10 cellular contexts compared by ENCODE assay signal in the genomic region with DNA sequence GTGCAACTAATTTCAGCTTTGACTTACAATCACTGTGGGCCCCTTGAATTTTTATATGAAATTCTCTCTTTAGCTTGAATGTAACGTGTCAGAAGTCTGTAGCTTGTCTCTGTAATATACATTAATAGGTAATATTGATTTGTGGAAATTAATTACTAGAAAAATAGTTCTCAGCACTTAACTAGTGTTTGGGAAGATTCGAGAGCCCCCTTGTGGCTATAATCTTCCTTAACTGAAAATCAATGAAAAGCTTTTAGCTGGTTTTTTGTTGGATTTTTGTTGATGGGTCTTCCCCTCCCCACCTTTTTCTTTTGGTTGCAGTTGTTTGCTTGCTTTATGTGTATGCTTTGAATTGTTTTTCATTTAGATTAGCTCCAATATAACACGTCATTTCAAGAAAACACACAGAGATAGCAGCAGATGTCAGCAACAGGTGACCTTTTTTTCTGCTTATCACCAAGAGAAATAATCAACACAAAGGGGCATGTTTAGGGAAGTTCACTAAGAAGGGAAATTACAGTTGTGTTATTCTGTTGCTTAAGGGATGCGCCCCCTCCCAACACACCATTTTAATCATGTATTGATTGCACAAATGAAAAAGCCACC.
DNase-seq lines count a peak whose midpoint lies in the region; ATAC-seq and TF ChIP-seq lines count a peak whose summit lies in the region.
"Had no signal": no experiment of that assay in that cellular context is flagged by ENCODE, and none has a peak within 500 bp of the region (broad histone marks: within the 10 kb centered on the region; RNA-seq: fewer than 3 reads in every experiment).

No MANE protein-coding gene starts in this region.

- POLR2A ChIA-PET in activated CD8-positive, alpha-beta T cell treated with anti-CD3 and anti-CD28 coated beads for 36 hours (lab: Charles Lee): no interaction called here
- POLR2A ChIA-PET in activated CD8-positive, alpha-beta T cell treated with anti-CD3 and anti-CD28 coated beads, Interleukin-2, amount 10 ng/mL, durations not matched to agents 7 days and 5 days (lab: Charles Lee): no interaction called here

- H3K36me3 ChIP-seq in right atrium auricular region: no peaks in the 10 kb centered on the region
- H3K36me3 ChIP-seq in tibial nerve: no peaks in the 10 kb centered on the region

- H3K9me3 Mint-ChIP-seq in activated CD8-positive, alpha-beta T cell treated with anti-CD3 and anti-CD28 coated beads for 36 hours: peaks cover 8% of the 10 kb centered on the region
- H3K9me3 Mint-ChIP-seq in activated CD8-positive, alpha-beta T cell treated with anti-CD3 and anti-CD28 coated beads, Interleukin-2, amount 10 ng/mL, durations not matched to agents 7 days and 5 days (ENCODE audit: insufficient read depth): peaks cover 11% of the 10 kb centered on the region
- peaks cover under 1 to 3% of the 10 kb centered on the region in 2 donors for H3K9me3 Mint-ChIP-seq in effector memory CD8-positive, alpha-beta T cell
- peaks cover 3% of the 10 kb centered on the region for H3K9me3 Mint-ChIP-seq in activated T-cell treated with anti-CD3 and anti-CD28 coated beads, Interleukin-2, amount 50 U/mL, for 24 hours

- DNase-seq in activated CD8-positive, alpha-beta T cell treated with anti-CD3 and anti-CD28 coated beads for 36 hours: no peak
- no peak for DNase-seq in activated CD8-positive, alpha-beta T cell treated with anti-CD3 and anti-CD28 coated beads, Interleukin-2, amount 10 ng/mL, durations not matched to agents 7 days and 5 days
- peak; percentile 2 for DNase-seq in RPMI7951 (ENCODE audit: low read depth)
- no peak for DNase-seq in right atrium auricular region (ENCODE audit: low spot score)
- peak in 1 of 2 donors; percentile 31 for DNase-seq in tibial nerve (ENCODE audit: low spot score in 2 of 2)
- DNase-seq in effector memory CD8-positive, alpha-beta T cell: no peak
- no peak for DNase-seq in activated T-cell treated with anti-CD3 and anti-CD28 coated beads, Interleukin-2, amount 50 U/mL, for 24 hours

- no peak overlapping the region for H3K27ac Mint-ChIP-seq in activated CD8-positive, alpha-beta T cell treated with anti-CD3 and anti-CD28 coated beads for 36 hours
- no peak overlapping the region for H3K27ac Mint-ChIP-seq in activated CD8-positive, alpha-beta T cell treated with anti-CD3 and anti-CD28 coated beads, Interleukin-2, amount 10 ng/mL, durations not matched to agents 7 days and 5 days
- no peak overlapping the region for H3K27ac Mint-ChIP-seq in effector memory CD8-positive, alpha-beta T cell
- H3K27ac Mint-ChIP-seq in activated T-cell treated with anti-CD3 and anti-CD28 coated beads, Interleukin-2, amount 50 U/mL, for 24 hours: no peak overlapping the region
- H3K27ac Mint-ChIP-seq: activated T-helper 2 cell treated with anti-CD3 and anti-CD28 coated beads, Interferon-gamma antibody, Interleukin-2, Interleukin-4, amounts not matched to agents 10 μg/mL and 5 μg/mL and 100 μg/mL, durations not matched to agents 14 hours and 24 hours and 36 hours had no signal

- 23 to 31% methylated on average over 4 of the region's 4 CpGs for WGBS in tibial nerve, 2 donors

- no peaks in the 10 kb centered on the region for H3K27me3 Mint-ChIP-seq in activated CD8-positive, alpha-beta T cell treated with anti-CD3 and anti-CD28 coated beads for 36 hours
- no peaks in the 10 kb centered on the region for H3K27me3 Mint-ChIP-seq in activated CD8-positive, alpha-beta T cell treated with anti-CD3 and anti-CD28 coated beads, Interleukin-2, amount 10 ng/mL, durations not matched to agents 7 days and 5 days (ENCODE audit: low read depth)
- H3K27me3 Mint-ChIP-seq in effector memory CD8-positive, alpha-beta T cell: no peaks in the 10 kb centered on the region
- H3K27me3 Mint-ChIP-seq in activated T-cell treated with anti-CD3 and anti-CD28 coated beads, Interleukin-2, amount 50 U/mL, for 24 hours: no peaks in the 10 kb centered on the region

- CTCF ChIA-PET in activated CD8-positive, alpha-beta T cell treated with anti-CD3 and anti-CD28 coated beads for 36 hours (lab: Charles Lee): interaction anchor here (0.8 to 1.7 kb wide), 8 partner anchors 10 to 795 kb away, joined by 3 read pairs; no protein-coding TSS in a partner anchor
- CTCF ChIA-PET in activated CD8-positive, alpha-beta T cell treated with anti-CD3 and anti-CD28 coated beads, Interleukin-2, amount 10 ng/mL, durations not matched to agents 7 days and 5 days (lab: Charles Lee): interaction anchor here (2.2 kb wide), 1 partner anchor 797 kb away, joined by 13 read pairs; no protein-coding TSS in a partner anchor

- no peaks in the 10 kb centered on the region for H3K36me3 Mint-ChIP-seq in activated CD8-positive, alpha-beta T cell treated with anti-CD3 and anti-CD28 coated beads for 36 hours (ENCODE audit: low read depth)
- H3K36me3 Mint-ChIP-seq in activated CD8-positive, alpha-beta T cell treated with anti-CD3 and anti-CD28 coated beads, Interleukin-2, amount 10 ng/mL, durations not matched to agents 7 days and 5 days (ENCODE audit: low read depth): no peaks in the 10 kb centered on the region
- H3K36me3 Mint-ChIP-seq in effector memory CD8-positive, alpha-beta T cell (ENCODE audit: insufficient read depth): no peaks in the 10 kb centered on the region
- no peaks in the 10 kb centered on the region for H3K36me3 Mint-ChIP-seq in activated T-cell treated with anti-CD3 and anti-CD28 coated beads, Interleukin-2, amount 50 U/mL, for 24 hours (ENCODE audit: low read depth)

- H3K9me3 ChIP-seq in right atrium auricular region (no peaks in the 10 kb centered on the region), tibial nerve (no peaks in the 10 kb centered on the region)

- ATAC-seq in activated CD8-positive, alpha-beta T cell treated with anti-CD3 and anti-CD28 coated beads for 36 hours: no peak
- ATAC-seq in activated CD8-positive, alpha-beta T cell treated with anti-CD3 and anti-CD28 coated beads, Interleukin-2, amount 10 ng/mL, durations not matched to agents 7 days and 5 days: no peak
- ATAC-seq in effector memory CD8-positive, alpha-beta T cell (replicated peaks): no peak
- ATAC-seq in GM18505 (IDR thresholded peaks at IDR 0.05; ENCODE audit: unreplicated experiment): no peak

- H3K4me1 Mint-ChIP-seq in activated CD8-positive, alpha-beta T cell treated with anti-CD3 and anti-CD28 coated beads for 36 hours (ENCODE audit: low read depth): no peaks in the 10 kb centered on the region
- H3K4me1 Mint-ChIP-seq in activated CD8-positive, alpha-beta T cell treated with anti-CD3 and anti-CD28 coated beads, Interleukin-2, amount 10 ng/mL, durations not matched to agents 7 days and 5 days (ENCODE audit: low read depth): no peaks in the 10 kb centered on the region
- H3K4me1 Mint-ChIP-seq in effector memory CD8-positive, alpha-beta T cell (ENCODE audit: low read depth in 2 of 2): peaks cover 0 to 5% of the 10 kb centered on the region in 2 donors
- H3K4me1 Mint-ChIP-seq in activated T-cell treated with anti-CD3 and anti-CD28 coated beads, Interleukin-2, amount 50 U/mL, for 24 hours (ENCODE audit: low read depth): no peaks in the 10 kb centered on the region

- TF ChIP-seq EP300 in tibial nerve (IDR thresholded peaks at IDR 0.05): no peak

- H3K4me3 ChIP-seq in right atrium auricular region (no peak overlapping the region), tibial nerve (no peak overlapping the region)

- H3K4me1 ChIP-seq in right atrium auricular region (no peaks in the 10 kb centered on the region), tibial nerve (peaks cover 0 to 13% (median 0%) of the 10 kb centered on the region in 4 donors)

- no peak overlapping the region for H3K27ac ChIP-seq in right atrium auricular region
- H3K27ac ChIP-seq in tibial nerve: no peak overlapping the region
- H3K27ac ChIP-seq: HL-60 had no signal

- peak; percentile 29 for TF ChIP-seq CTCF in activated CD8-positive, alpha-beta T cell treated with anti-CD3 and anti-CD28 coated beads for 36 hours (IDR thresholded peaks at IDR 0.05)
- TF ChIP-seq CTCF in right atrium auricular region (IDR thresholded peaks at IDR 0.05) (peak; percentile 35 to 67), tibial nerve (IDR thresholded peaks at IDR 0.05) (peak; percentile 30 to 58 (median 36))

- no peaks in the 10 kb centered on the region for H3K27me3 ChIP-seq in right atrium auricular region
- no peaks in the 10 kb centered on the region for H3K27me3 ChIP-seq in tibial nerve

- TF ChIP-seq POLR2A in tibial nerve (IDR thresholded peaks at IDR 0.05) (no peak), GM18505 (IDR thresholded peaks at IDR 0.05; ENCODE audit: borderline replicate concordance, extremely low read depth, insufficient read depth, insufficient read length) (no peak)

- no peak overlapping the region for H3K4me3 Mint-ChIP-seq in activated CD8-positive, alpha-beta T cell treated with anti-CD3 and anti-CD28 coated beads for 36 hours
- H3K4me3 Mint-ChIP-seq in activated CD8-positive, alpha-beta T cell treated with anti-CD3 and anti-CD28 coated beads, Interleukin-2, amount 10 ng/mL, durations not matched to agents 7 days and 5 days: no peak overlapping the region
- H3K4me3 Mint-ChIP-seq in effector memory CD8-positive, alpha-beta T cell: no peak overlapping the region
- no peak overlapping the region for H3K4me3 Mint-ChIP-seq in activated T-cell treated with anti-CD3 and anti-CD28 coated beads, Interleukin-2, amount 50 U/mL, for 24 hours

- intact Hi-C loops in activated CD8-positive, alpha-beta T cell treated with anti-CD3 and anti-CD28 coated beads for 36 hours (cut with micrococcal nuclease): no loop called here
